34 cellular contexts compared by ENCODE assay signal in genomic region chr22:29175312-29175835, GRCh38. TPM values are rescaled to one million over a fixed set of nuclear protein-coding genes. Genes with fewer than 3 reads are reported as not detected.
"Had no signal": no experiment of that assay in that cellular context is flagged by ENCODE, and none has a peak within 500 bp of the region (broad histone marks: within the 10 kb centered on the region; RNA-seq: fewer than 3 reads in every experiment).

No MANE protein-coding gene starts in this region.

- ATAC-seq: Panc1, Right ventricle myocardium inferior, SK-N-SH treated with all-trans-retinoic acid at 6 μM for 48 hours, T-cell had no signal

- H3K4me2 ChIP-seq: PC-9 had no signal

- FAIRE-seq: RCC 7860 had no signal

- H2AFZ ChIP-seq: PC-9 had no signal

- H3K4me1 ChIP-seq: SJCRH30 had no signal

- H3K27ac ChIP-seq: PC-9, RWPE1, SJCRH30, SK-N-MC had no signal

- H3K4me3 ChIP-seq: MG63, PC-9, SJCRH30, SK-N-MC had no signal

- DNase-seq: Kasumi-1, MG63, NCI-H1048, NCI-H1092 treated with DMSO at 0.1 percent for 48 hours, NCI-H1105 treated with DMSO at 0.1 percent for 48 hours, NCI-H1436, NCI-H1694, NCI-H187, NCI-H1930, NCI-H2029 treated with DMSO at 0.1 percent for 48 hours, NCI-H2081 treated with DMSO at 0.1 percent for 48 hours, NCI-H2107, NCI-H2171, NCI-H226, NCI-H446 treated with DMSO at 0.1 percent for 48 hours, NCI-H510A, NCI-H524, NCI-H526, NCI-H748 treated with DMSO at 0.1 percent for 48 hours, NCI-H82, PC-9, SHP77, SIG-M5, SJCRH30, T-cell had no signal

- H3K36me3 ChIP-seq: MG63, SJCRH30 had no signal

- H3K27me3 ChIP-seq: MG63, SJCRH30 had no signal

RNA-seq across cellular contexts. Expression of gene EMID1, which starts 30.3 kb away (rescaled TPM):
- total RNA-seq: OCI-LY7; RPMI7951; T-helper 1 cell treated with Interleukin-12 subunit alpha and Interleukin-12 subunit beta and Interleukin-4 antibody, amounts not matched to agents 30 ng/mL and 1 ng/mL, for 36 hours had no signal
